8 cellular contexts compared by ENCODE assay signal in the genomic region with DNA sequence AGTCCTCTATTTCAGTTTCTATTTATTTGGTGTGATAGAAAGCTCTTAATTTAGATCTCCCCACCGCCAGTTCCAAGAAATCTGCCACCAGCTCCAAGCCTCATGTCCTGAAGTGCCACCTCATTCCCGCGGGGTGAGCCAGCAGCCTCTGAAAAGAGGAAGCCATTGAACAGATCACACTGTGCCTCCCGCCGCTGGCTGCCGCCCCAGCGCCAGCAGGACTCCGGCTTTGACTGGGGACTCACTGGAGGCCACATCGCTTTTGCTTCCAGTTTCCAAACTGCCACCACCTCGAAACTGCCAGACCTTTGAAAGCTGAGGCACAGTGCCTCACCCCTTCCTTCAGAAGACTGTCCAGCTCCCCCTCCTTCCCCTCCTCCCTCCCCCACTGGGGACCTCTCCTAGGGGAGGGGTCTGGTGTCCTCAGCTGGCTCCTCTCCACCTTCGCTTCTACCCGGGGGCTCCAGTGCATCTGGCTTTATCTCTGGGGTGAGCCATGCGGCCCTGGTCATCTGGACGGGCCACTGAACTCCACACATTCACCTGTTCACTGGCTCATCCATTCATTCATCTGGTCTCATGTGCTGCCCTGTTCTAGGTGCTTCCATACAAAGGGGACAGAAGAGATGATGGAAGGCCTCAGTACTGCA. TPM values are rescaled to one million over a fixed set of nuclear protein-coding genes. Genes with fewer than 3 reads are reported as not detected.
A peak's percentile ranks its signal among the peaks of the same experiment; 100 is the strongest.
DNase-seq lines count a peak whose midpoint lies in the region; ATAC-seq and TF ChIP-seq lines count a peak whose summit lies in the region.

No MANE protein-coding gene starts in this region.

- intact Hi-C loops in activated naive CD4-positive, alpha-beta T cell treated with anti-CD3 and anti-CD28 coated beads for 36 hours (cut with micrococcal nuclease) = no loop called here

- H3K9me3 Mint-ChIP-seq in activated naive CD4-positive, alpha-beta T cell treated with anti-CD3 and anti-CD28 coated beads for 36 hours = peaks cover 10% of the 10 kb centered on the region
- H3K9me3 Mint-ChIP-seq in nephron = peaks cover 14% of the 10 kb centered on the region

- CTCF ChIA-PET in activated naive CD4-positive, alpha-beta T cell treated with anti-CD3 and anti-CD28 coated beads for 36 hours (lab: Charles Lee) = interaction anchor here (0.6 to 1.3 kb wide), 4 partner anchors 8 to 705 kb away, joined by 3 to 5 read pairs (median 4); no protein-coding TSS in a partner anchor

- H3K27me3 Mint-ChIP-seq in activated naive CD4-positive, alpha-beta T cell treated with anti-CD3 and anti-CD28 coated beads for 36 hours (ENCODE audit: low read depth) = no peaks in the 10 kb centered on the region
- H3K27me3 Mint-ChIP-seq in nephron (ENCODE audit: low read depth) = no peaks in the 10 kb centered on the region

- peak; percentile 61 for ATAC-seq in HG02852 (IDR thresholded peaks at IDR 0.05; ENCODE audit: unreplicated experiment)

- DNase-seq in activated naive CD4-positive, alpha-beta T cell treated with anti-CD3 and anti-CD28 coated beads for 36 hours = peak; percentile 69
- no peak for DNase-seq in activated naive CD4-positive, alpha-beta T cell (lab: John Stamatoyannopoulos, UW)
- peak; percentile 95 for DNase-seq in OCI-M1 (lab: John Stamatoyannopoulos, UW)
- DNase-seq in dermis blood vessel endothelial cell = peak; percentile 46
- DNase-seq in RKO (ENCODE audit: low spot score) = no peak
- no peak for DNase-seq in LoVo (ENCODE audit: low spot score)

- peak overlapping the region; percentile 36 for H3K4me3 Mint-ChIP-seq in activated naive CD4-positive, alpha-beta T cell treated with anti-CD3 and anti-CD28 coated beads for 36 hours
- no peak overlapping the region for H3K4me3 Mint-ChIP-seq in nephron

- TF ChIP-seq CTCF in nephron (IDR thresholded peaks at IDR 0.05; ENCODE audit: unreplicated experiment in 3 of 3) = no peak

- peaks cover 17% of the 10 kb centered on the region for H3K4me1 Mint-ChIP-seq in activated naive CD4-positive, alpha-beta T cell treated with anti-CD3 and anti-CD28 coated beads for 36 hours (ENCODE audit: low read depth)
- no peaks in the 10 kb centered on the region for H3K4me1 Mint-ChIP-seq in nephron

- peak overlapping the region; percentile 0 for H3K27ac Mint-ChIP-seq in activated naive CD4-positive, alpha-beta T cell treated with anti-CD3 and anti-CD28 coated beads for 36 hours
- H3K27ac Mint-ChIP-seq in nephron = peak overlapping the region in 2 of 3 experiments; percentile 21 to 69

- H3K36me3 Mint-ChIP-seq in activated naive CD4-positive, alpha-beta T cell treated with anti-CD3 and anti-CD28 coated beads for 36 hours (ENCODE audit: low read depth) = peaks cover 6% of the 10 kb centered on the region
- H3K36me3 Mint-ChIP-seq in nephron (ENCODE audit: low read depth) = peaks cover 35% of the 10 kb centered on the region

RNA-seq across cellular contexts. Expression of a gene that starts 59.0 kb away (rescaled TPM):
- 10 to 100 TPM; 50.1 to 51.0 TPM for total RNA-seq in activated naive CD4-positive, alpha-beta T cell treated with anti-CD3 and anti-CD28 coated beads for 36 hours
- 106 and 115 TPM in 2 replicates for total RNA-seq in dermis blood vessel endothelial cell

Comparison
In these comparisons a context has a peak if more than half of its experiments do, and no peak if none do; other contexts are left out.
1. DNase-seq: peak in activated naive CD4-positive, alpha-beta T cell treated with anti-CD3 and anti-CD28 coated beads for 36 hours (single experiment), OCI-M1 (single experiment) and dermis blood vessel endothelial cell (single experiment); none in activated naive CD4-positive, alpha-beta T cell (0 of 4), RKO (single experiment) and LoVo (single experiment).